Comparison of ENCODE assay signal across 11 cellular contexts in the genomic region with DNA sequence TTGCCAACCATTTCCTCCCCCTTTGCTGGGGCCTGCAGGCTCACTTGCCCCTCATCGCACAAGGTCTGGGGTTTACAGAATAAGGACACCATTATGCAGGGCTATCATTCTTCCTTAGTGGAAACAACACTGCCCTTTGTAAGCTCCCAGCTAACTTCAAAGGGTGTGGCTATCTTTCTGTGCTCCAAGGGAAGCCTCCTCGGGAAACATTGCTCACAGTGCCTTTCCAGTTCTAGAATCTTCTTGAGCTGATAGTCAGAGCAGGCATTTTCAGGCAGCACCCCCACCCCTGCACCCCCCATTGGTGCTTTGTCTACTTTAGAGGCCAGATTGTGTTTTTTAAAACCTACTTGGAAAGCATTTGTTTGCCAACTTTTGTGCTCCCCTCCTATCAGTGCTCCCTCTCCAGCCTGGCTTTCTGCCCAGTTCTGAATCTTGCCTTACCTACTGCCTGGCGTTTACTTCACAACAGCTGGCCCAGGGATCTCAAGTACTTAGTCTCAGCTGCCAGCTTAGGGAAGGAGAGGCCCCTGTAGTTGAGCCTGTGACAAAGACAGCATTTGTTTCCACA. TPM values are rescaled to one million over a fixed set of nuclear protein-coding genes. Genes with fewer than 3 reads are reported as not detected.
DNase-seq lines count a peak whose midpoint lies in the region; ATAC-seq and TF ChIP-seq lines count a peak whose summit lies in the region.
"Had no signal": no experiment of that assay in that cellular context is flagged by ENCODE, and none has a peak within 500 bp of the region (broad histone marks: within the 10 kb centered on the region; RNA-seq: fewer than 3 reads in every experiment).

No MANE protein-coding gene starts in this region.

- H3K9ac ChIP-seq in GM23248: peak overlapping the region; percentile 58

- H3K27me3 ChIP-seq in GM23248 (replicated peaks; ENCODE audit: insufficient read depth): no peaks in the 10 kb centered on the region

- H3K4me1 ChIP-seq in GM23248 (ENCODE audit: insufficient read depth): peaks cover 36% of the 10 kb centered on the region

- H4K20me1 ChIP-seq in GM23248 (ENCODE audit: insufficient read depth): no peaks in the 10 kb centered on the region

- ATAC-seq in omental fat pad (ENCODE audit: low FRiP score) (peak; percentile 41), HG03521 (IDR thresholded peaks at IDR 0.05; ENCODE audit: unreplicated experiment) (no peak)
- ATAC-seq in stimulated activated naive CD8-positive, alpha-beta T cell treated with anti-CD3 and anti-CD28 coated beads, Interleukin-15, amount 100 ng/mL, for 72 hours: no peak

- DNase-seq in GM23248: peak; percentile 51
- peak; percentile 97 for DNase-seq in NCI-H2171 treated with DMSO at 0.1 percent for 48 hours (lab: John Stamatoyannopoulos, UW)
- no peak for DNase-seq in omental fat pad (ENCODE audit: low spot score)
- no peak for DNase-seq in stimulated activated naive CD8-positive, alpha-beta T cell treated with anti-CD3 and anti-CD28 coated beads, Interleukin-15, amount 100 ng/mL, for 72 hours
- DNase-seq in progenitor cell of endocrine pancreas (ENCODE audit: low spot score, unreplicated experiment): no peak
- no peak for DNase-seq in cerebellar nuclear complex (lab: John Stamatoyannopoulos, UW)
- DNase-seq: posterior cingulate gyrus had no signal

- 33 to 36% methylated on average over 3 of the region's 3 CpGs for WGBS in GM23248 (ENCODE audit: low coverage in 1 of 2, low lambda C conversion rate in 2 of 2, missing lambda C conversion rate in 2 of 2), 2 experiments

- H3K4me3 ChIP-seq in GM23248: no peak overlapping the region

- peaks cover 16% of the 10 kb centered on the region for H3K4me1 Mint-ChIP-seq in brain
- no peaks in the 10 kb centered on the region for H3K4me1 Mint-ChIP-seq in stimulated activated naive CD8-positive, alpha-beta T cell treated with anti-CD3 and anti-CD28 coated beads, Interleukin-15, amount 100 ng/mL, for 72 hours
- peaks cover 2% of the 10 kb centered on the region for H3K4me1 Mint-ChIP-seq in progenitor cell of endocrine pancreas (ENCODE audit: low read depth)

- H3K27ac Mint-ChIP-seq in brain: peak overlapping the region in 4 of 5 experiments; percentile 27 to 89 (median 66)
- H3K27ac Mint-ChIP-seq in stimulated activated naive CD8-positive, alpha-beta T cell treated with anti-CD3 and anti-CD28 coated beads, Interleukin-15, amount 100 ng/mL, for 72 hours: no peak overlapping the region
- H3K27ac Mint-ChIP-seq in progenitor cell of endocrine pancreas: no peak overlapping the region

- peak overlapping the region in 1 of 5 experiments; percentile 7 for H3K4me3 Mint-ChIP-seq in brain
- H3K4me3 Mint-ChIP-seq in stimulated activated naive CD8-positive, alpha-beta T cell treated with anti-CD3 and anti-CD28 coated beads, Interleukin-15, amount 100 ng/mL, for 72 hours: no peak overlapping the region
- no peak overlapping the region for H3K4me3 Mint-ChIP-seq in progenitor cell of endocrine pancreas (ENCODE audit: low read depth)

- H2AFZ ChIP-seq in GM23248: peak overlapping the region; percentile 55

- in situ Hi-C loops in GM23248 (cut with MboI): no loop called here

- no peaks in the 10 kb centered on the region for H3K27me3 Mint-ChIP-seq in brain
- H3K27me3 Mint-ChIP-seq in stimulated activated naive CD8-positive, alpha-beta T cell treated with anti-CD3 and anti-CD28 coated beads, Interleukin-15, amount 100 ng/mL, for 72 hours: no peaks in the 10 kb centered on the region
- H3K27me3 Mint-ChIP-seq in progenitor cell of endocrine pancreas: no peaks in the 10 kb centered on the region

- no peaks in the 10 kb centered on the region for H3K79me2 ChIP-seq in GM23248 (ENCODE audit: insufficient read depth)

- TF ChIP-seq CTCF in brain (conservative IDR thresholded peaks at IDR 0.05) (no peak), omental fat pad (IDR thresholded peaks at IDR 0.05) (no peak), progenitor cell of endocrine pancreas (IDR thresholded peaks at IDR 0.05; ENCODE audit: unreplicated experiment) (no peak)

- H3K27ac ChIP-seq in GM23248: peak overlapping the region; percentile 88

- no peak overlapping the region for H3K4me2 ChIP-seq in GM23248 (ENCODE audit: unreplicated experiment)

- no peaks in the 10 kb centered on the region for H3K9me2 ChIP-seq in GM23248 (ENCODE audit: insufficient read depth)

- H3K36me3 ChIP-seq in GM23248 (ENCODE audit: low read depth): no peaks in the 10 kb centered on the region

- no peaks in the 10 kb centered on the region for H3K9me3 ChIP-seq in GM23248 (ENCODE audit: low read depth)

- H3K9me3 Mint-ChIP-seq in brain: peaks cover 0 to 15% (median 4%) of the 10 kb centered on the region in 5 experiments
- no peaks in the 10 kb centered on the region for H3K9me3 Mint-ChIP-seq in stimulated activated naive CD8-positive, alpha-beta T cell treated with anti-CD3 and anti-CD28 coated beads, Interleukin-15, amount 100 ng/mL, for 72 hours
- peaks cover 24% of the 10 kb centered on the region for H3K9me3 Mint-ChIP-seq in progenitor cell of endocrine pancreas (ENCODE audit: low read depth)

- no peaks in the 10 kb centered on the region for H3K36me3 Mint-ChIP-seq in brain
- H3K36me3 Mint-ChIP-seq in progenitor cell of endocrine pancreas (ENCODE audit: insufficient read depth): peaks cover 2% of the 10 kb centered on the region

- H3F3A ChIP-seq in GM23248 (ENCODE audit: insufficient read depth): peaks cover 34% of the 10 kb centered on the region

RNA-seq across cellular contexts. Expression of a gene that starts 53.5 kb away (rescaled TPM):
- 0.63 TPM in 1 of 2 replicates, not detected in the other for total RNA-seq in GM23248 (2014; rRNA removed; shearing (Covaris generic))
- polyA plus RNA-seq in GM23248 (2016; fragmentation: Nextera tagmentation; extraction: Ambion mirVana): not detected in 2 replicates
- polyA plus RNA-seq in brain (ENCODE audit: insufficient read depth, low read depth, low replicate concordance): not detected
- not detected for total RNA-seq in omental fat pad
- not detected in 2 replicates for total RNA-seq in progenitor cell of endocrine pancreas
- total RNA-seq: activated CD8-positive, alpha-beta memory T cell treated with anti-CD3 and anti-CD28 coated beads for 36 hours had no signal
- polyA plus RNA-seq: esophagus had no signal

Comparison
In these comparisons a context has a peak if more than half of its experiments do, and no peak if none do; other contexts are left out.
1. DNase-seq: peak in GM23248 (single experiment) and NCI-H2171 treated with DMSO at 0.1 percent for 48 hours (single experiment); none in omental fat pad (single experiment), stimulated activated naive CD8-positive, alpha-beta T cell treated with anti-CD3 and anti-CD28 coated beads, Interleukin-15, amount 100 ng/mL, for 72 hours (0 of 2), progenitor cell of endocrine pancreas (single experiment) and cerebellar nuclear complex (0 of 2).
2. H3K27ac Mint-ChIP-seq: peak in brain (4 of 5); none in stimulated activated naive CD8-positive, alpha-beta T cell treated with anti-CD3 and anti-CD28 coated beads, Interleukin-15, amount 100 ng/mL, for 72 hours (0 of 2) and progenitor cell of endocrine pancreas (single experiment).